2 cellular contexts compared by ENCODE assay signal in genomic region chr1:94259635-94260289, GRCh38.
TF ChIP-seq lines count a peak whose summit lies in the region.

No MANE protein-coding gene starts in this region.

TF ChIP-seq in A549, 52 proteins besides CTCF, POLR2A, EP300 and RAD21:
- no peak for TF ChIP-seq RARB (CRISPR knock-in tag; IDR thresholded peaks at IDR 0.05)
- TF ChIP-seq PBX3 (IDR thresholded peaks at IDR 0.05) = no peak
- TF ChIP-seq HDAC2 (IDR thresholded peaks at IDR 0.05) = no peak
- no peak for TF ChIP-seq TP53 (CRISPR knock-in tag; IDR thresholded peaks at IDR 0.05)
- TF ChIP-seq HES2 (IDR thresholded peaks at IDR 0.05) = no peak
- TF ChIP-seq ATOH8 (CRISPR knock-in tag; IDR thresholded peaks at IDR 0.05; ENCODE audit: low read depth) = no peak
- no peak for TF ChIP-seq REST (IDR thresholded peaks at IDR 0.05)
- no peak for TF ChIP-seq MAX (IDR thresholded peaks at IDR 0.05)
- TF ChIP-seq CEBPB (IDR thresholded peaks at IDR 0.05) = no peak
- no peak for TF ChIP-seq NPAS2 (CRISPR knock-in tag; IDR thresholded peaks at IDR 0.05; ENCODE audit: borderline replicate concordance)
- no peak for TF ChIP-seq FOSL2 (IDR thresholded peaks at IDR 0.05)
- TF ChIP-seq FOSL2 (CRISPR knock-in tag; IDR thresholded peaks at IDR 0.05) = no peak
- no peak for TF ChIP-seq USF2 (IDR thresholded peaks at IDR 0.05)
- TF ChIP-seq CHD2 (IDR thresholded peaks at IDR 0.05; ENCODE audit: low read length, partially characterized antibody) = no peak
- TF ChIP-seq BCL3 (IDR thresholded peaks at IDR 0.05) = no peak
- no peak for TF ChIP-seq ZFP36 (IDR thresholded peaks at IDR 0.05; ENCODE audit: borderline replicate concordance, partially characterized antibody)
- no peak for TF ChIP-seq KDM1A (IDR thresholded peaks at IDR 0.05; ENCODE audit: low read depth)
TF ChIP-seq in A549: peak in this region for 0.

TF ChIP-seq in IMR-90, 13 proteins besides CTCF, POLR2A, EP300 and RAD21:
- TF ChIP-seq BHLHE40 (IDR thresholded peaks at IDR 0.05; ENCODE audit: low read depth, low read length) = no peak
- TF ChIP-seq RCOR1 (IDR thresholded peaks at IDR 0.05; ENCODE audit: insufficient replicate concordance, low read length) = no peak
- TF ChIP-seq MXI1 (IDR thresholded peaks at IDR 0.05; ENCODE audit: borderline replicate concordance, low read depth, low read length) = no peak
- TF ChIP-seq SMC3 (IDR thresholded peaks at IDR 0.05; ENCODE audit: low read depth, low read length) = no peak
